ENCODE assay signal across 24 cellular contexts in genomic region chr15:38945551-38946298, GRCh38.
"Had no signal": no experiment of that assay in that cellular context is flagged by ENCODE, and none has a peak within 500 bp of the region (broad histone marks: within the 10 kb centered on the region; RNA-seq: fewer than 3 reads in every experiment).

No MANE protein-coding gene starts in this region.

- H3K4me1 Mint-ChIP-seq: activated B cell treated with CpG ODN at 0.5 μM for 24 hours; activated CD4-positive, alpha-beta T cell treated with anti-CD3 and anti-CD28 coated beads, Interleukin-2, amount 10 ng/mL, durations not matched to agents 7 days and 5 days; activated naive CD4-positive, alpha-beta T cell treated with anti-CD3 and anti-CD28 coated beads, Interleukin-2, amount 10 ng/mL, durations not matched to agents 7 days and 5 days; activated naive CD8-positive, alpha-beta T cell treated with anti-CD3 and anti-CD28 coated beads for 36 hours; T-cell had no signal

- H3K27ac ChIP-seq: KMS-11 had no signal

- H3K4me2 ChIP-seq: KMS-11 had no signal

- H3K9me3 Mint-ChIP-seq: activated B cell treated with CpG ODN at 0.5 μM for 24 hours; activated CD4-positive, alpha-beta memory T cell treated with anti-CD3 and anti-CD28 coated beads for 36 hours; activated CD4-positive, alpha-beta T cell treated with anti-CD3 and anti-CD28 coated beads, Interleukin-2, amount 10 ng/mL, durations not matched to agents 7 days and 5 days; activated naive CD4-positive, alpha-beta T cell treated with anti-CD3 and anti-CD28 coated beads, Interleukin-2, amount 10 ng/mL, durations not matched to agents 7 days and 5 days; activated naive CD8-positive, alpha-beta T cell treated with anti-CD3 and anti-CD28 coated beads for 36 hours; activated T-cell treated with anti-CD3 and anti-CD28 coated beads, Interleukin-2, amount 50 U/mL, for 4 hours; T-cell had no signal

- DNase-seq: activated B cell treated with CpG ODN at 0.5 μM for 24 hours; activated CD4-positive, alpha-beta memory T cell treated with anti-CD3 and anti-CD28 coated beads for 36 hours; activated CD4-positive, alpha-beta T cell treated with anti-CD3 and anti-CD28 coated beads, Interleukin-2, amount 10 ng/mL, durations not matched to agents 7 days and 5 days; activated CD8-positive, alpha-beta memory T cell treated with anti-CD3 and anti-CD28 coated beads for 24 hours; activated effector memory CD4-positive, alpha-beta T cell treated with anti-CD3 and anti-CD28 coated beads, Interleukin-2, amount 50 U/mL, for 16 hours; activated naive CD4-positive, alpha-beta T cell treated with anti-CD3 and anti-CD28 coated beads, Interleukin-2, amount 10 ng/mL, durations not matched to agents 7 days and 5 days; activated naive CD8-positive, alpha-beta T cell treated with anti-CD3 and anti-CD28 coated beads for 36 hours; activated T-cell treated with anti-CD3 and anti-CD28 coated beads, Interleukin-2, amount 50 U/mL, for 4 hours; NCI-H1092 treated with DMSO at 0.1 percent for 48 hours; NCI-H1417 treated with DMSO at 0.1 percent for 48 hours; NCI-H1694 treated with DMSO at 0.1 percent for 48 hours; NCI-H2029 treated with DMSO at 0.1 percent for 48 hours; NCI-H345; NCI-H510A; NCI-H526 treated with DMSO at 0.1 percent for 48 hours; NK-92 treated with Interleukin-12 subunit alpha and Interleukin-12 subunit beta, amount 100 ng/mL, for 24 hours; PC-3; SHP77 treated with DMSO at 0.1 percent for 48 hours; T-cell; T-helper 2 cell; T1000 had no signal

- H3K4me3 Mint-ChIP-seq: activated B cell treated with CpG ODN at 0.5 μM for 24 hours; activated CD4-positive, alpha-beta memory T cell treated with anti-CD3 and anti-CD28 coated beads for 36 hours; activated CD4-positive, alpha-beta T cell treated with anti-CD3 and anti-CD28 coated beads, Interleukin-2, amount 10 ng/mL, durations not matched to agents 7 days and 5 days; activated naive CD4-positive, alpha-beta T cell treated with anti-CD3 and anti-CD28 coated beads, Interleukin-2, amount 10 ng/mL, durations not matched to agents 7 days and 5 days; activated naive CD8-positive, alpha-beta T cell treated with anti-CD3 and anti-CD28 coated beads for 36 hours; activated T-cell treated with anti-CD3 and anti-CD28 coated beads, Interleukin-2, amount 50 U/mL, for 4 hours; T-cell had no signal

- H3K9ac ChIP-seq: KMS-11 had no signal

- ATAC-seq: activated T-cell treated with anti-CD3 and anti-CD28 coated beads, Interleukin-2, amount 50 U/mL, for 4 hours; PC-3; T-cell had no signal

- H3K27me3 Mint-ChIP-seq: activated B cell treated with CpG ODN at 0.5 μM for 24 hours; activated CD4-positive, alpha-beta memory T cell treated with anti-CD3 and anti-CD28 coated beads for 36 hours had no signal

- H3K27ac Mint-ChIP-seq: activated B cell treated with CpG ODN at 0.5 μM for 24 hours; activated CD4-positive, alpha-beta memory T cell treated with anti-CD3 and anti-CD28 coated beads for 36 hours; activated CD4-positive, alpha-beta T cell treated with anti-CD3 and anti-CD28 coated beads, Interleukin-2, amount 10 ng/mL, durations not matched to agents 7 days and 5 days; activated naive CD4-positive, alpha-beta T cell treated with anti-CD3 and anti-CD28 coated beads, Interleukin-2, amount 10 ng/mL, durations not matched to agents 7 days and 5 days; activated naive CD8-positive, alpha-beta T cell treated with anti-CD3 and anti-CD28 coated beads for 36 hours; T-cell had no signal

- FAIRE-seq: RCC 7860, TTC549 had no signal

- H3K36me3 Mint-ChIP-seq: activated CD4-positive, alpha-beta memory T cell treated with anti-CD3 and anti-CD28 coated beads for 36 hours; activated naive CD4-positive, alpha-beta T cell treated with anti-CD3 and anti-CD28 coated beads, Interleukin-2, amount 10 ng/mL, durations not matched to agents 7 days and 5 days; activated naive CD8-positive, alpha-beta T cell treated with anti-CD3 and anti-CD28 coated beads for 36 hours; T-cell had no signal
